In genomic region chr12:109804820-109805761, GRCh38 we compare ENCODE assay signal across 8 cellular contexts. TPM values are rescaled to one million over a fixed set of nuclear protein-coding genes. Genes with fewer than 3 reads are reported as not detected.
DNase-seq lines count a peak whose midpoint lies in the region; ATAC-seq and TF ChIP-seq lines count a peak whose summit lies in the region.

No MANE protein-coding gene starts in this region.

- peak; percentile 64 for DNase-seq in BE2C
- peak; percentile 26 to 82 for DNase-seq in HAP-1 (ENCODE audit: low spot score in 2 of 2)
- DNase-seq in OCI-M1 (lab: John Stamatoyannopoulos, UW): peak; percentile 63
- DNase-seq in activated T-helper 1 cell treated with anti-CD3 and anti-CD28 coated beads, Interleukin-2, amount 50 U/mL, for 16 hours (ENCODE audit: low read depth in 1 of 2, low spot score in 1 of 2): peak; percentile 53 to 56
- peak; percentile 27 to 78 for DNase-seq in foreskin fibroblast
- peak; percentile 84 for DNase-seq in superior temporal gyrus (ENCODE audit: extremely low spot score)

- in situ Hi-C loops in HAP-1 (cut with MboI; ENCODE audit: low sequenced_read_pairs): no loop called here

- H3K36me3 ChIP-seq in BE2C (no peaks in the 10 kb centered on the region), HAP-1 (replicated peaks) (no peaks in the 10 kb centered on the region), neutrophil (no peaks in the 10 kb centered on the region)

- H3K27ac ChIP-seq in neutrophil: no peak overlapping the region

- H3K4me1 ChIP-seq in BE2C: no peaks in the 10 kb centered on the region
- H3K4me1 ChIP-seq in HAP-1: no peaks in the 10 kb centered on the region
- peaks cover 0 to 6% of the 10 kb centered on the region in 2 experiments for H3K4me1 ChIP-seq in neutrophil (ENCODE audit: control insufficient read depth in 1 of 2, insufficient read depth in 1 of 2, low read depth in 1 of 2, low read length in 1 of 2)

- H3K9me3 ChIP-seq in BE2C (no peaks in the 10 kb centered on the region), HAP-1 (no peaks in the 10 kb centered on the region), neutrophil (no peaks in the 10 kb centered on the region)

- peak; percentile 98 for TF ChIP-seq CTCF in BE2C (IDR thresholded peaks at IDR 0.05; ENCODE audit: low read depth, low read length)
- TF ChIP-seq CTCF in foreskin fibroblast (IDR thresholded peaks at IDR 0.05; ENCODE audit: low read depth, low read length): peak; percentile 93
- peak; percentile 96 for TF ChIP-seq CTCF in neutrophil (IDR thresholded peaks at IDR 0.05)

- no peak for ATAC-seq in GM18907 (IDR thresholded peaks at IDR 0.05; ENCODE audit: unreplicated experiment)

- no peak overlapping the region for H3K4me3 ChIP-seq in BE2C (ENCODE audit: low read depth, low read length)
- H3K4me3 ChIP-seq in HAP-1: no peak overlapping the region
- H3K4me3 ChIP-seq in foreskin fibroblast (ENCODE audit: low read depth in 1 of 2, low read length in 2 of 2): no peak overlapping the region
- H3K4me3 ChIP-seq in neutrophil (ENCODE audit: low read depth in 1 of 2, low read length in 1 of 2): no peak overlapping the region

- H3K27me3 ChIP-seq in BE2C (no peaks in the 10 kb centered on the region), HAP-1 (ENCODE audit: low read depth) (no peaks in the 10 kb centered on the region), neutrophil (no peaks in the 10 kb centered on the region)

RNA-seq across cellular contexts. Expression of gene TRPV4, which starts 28.1 kb away (rescaled TPM):
- polyA plus RNA-seq in BE2C (2012; ENCODE audit: insufficient read depth, insufficient read length, low read depth): not detected
